Comparison of ENCODE assay signal across 18 cellular contexts in the genomic region with DNA sequence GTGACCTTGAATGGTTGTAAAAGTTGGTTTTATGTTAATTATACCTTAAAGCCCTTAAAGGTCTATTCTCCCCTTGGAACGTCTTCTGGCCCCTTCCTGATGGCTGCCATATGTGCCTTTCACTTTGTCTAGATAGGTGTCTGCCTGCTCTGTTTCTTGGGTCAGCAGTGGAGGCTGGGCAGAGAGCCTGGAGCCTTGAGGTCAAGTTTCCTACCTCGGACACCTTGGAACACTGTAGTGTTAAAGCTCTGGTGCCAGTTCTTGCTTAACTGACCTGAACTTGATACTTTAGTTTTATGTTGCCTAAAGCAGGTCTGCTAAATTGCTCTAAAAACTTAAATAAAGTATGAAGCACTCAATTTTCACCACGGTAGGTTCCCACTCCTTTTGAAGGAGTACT.
DNase-seq lines count a peak whose midpoint lies in the region; TF ChIP-seq lines count a peak whose summit lies in the region.
"Had no signal": no experiment of that assay in that cellular context is flagged by ENCODE, and none has a peak within 500 bp of the region (broad histone marks: within the 10 kb centered on the region; RNA-seq: fewer than 3 reads in every experiment).

No MANE protein-coding gene starts in this region.

- no peaks in the 10 kb centered on the region for H3K27me3 ChIP-seq in effector memory CD4-positive, alpha-beta T cell (replicated peaks; ENCODE audit: control insufficient read depth, insufficient read depth, low read length, poor library complexity, severe bottlenecking)
- H3K27me3 ChIP-seq: colonic mucosa, pancreas had no signal

- no peaks in the 10 kb centered on the region; the same call in 1 of the 2 replicates for H3K36me3 ChIP-seq in KOPT-K1 (ENCODE audit: insufficient read depth, low read length)
- peaks cover 12% of the 10 kb centered on the region for H3K36me3 ChIP-seq in effector memory CD4-positive, alpha-beta T cell (ENCODE audit: control insufficient read depth, insufficient read depth, low read length)
- H3K36me3 ChIP-seq: colonic mucosa, pancreas, WERI-Rb-1 had no signal

- H3K4me1 ChIP-seq in effector memory CD4-positive, alpha-beta T cell (ENCODE audit: control insufficient read depth, insufficient read depth, low read length, poor library complexity, severe bottlenecking) = peaks cover 39% of the 10 kb centered on the region
- H3K4me1 ChIP-seq: colonic mucosa, pancreas had no signal

- peaks cover 24% of the 10 kb centered on the region for H3K4me1 Mint-ChIP-seq in progenitor cell of endocrine pancreas (ENCODE audit: low read depth)

- peak overlapping the region; percentile 58 for H3K27ac ChIP-seq in KOPT-K1 (ENCODE audit: low read depth, low read length, poor library complexity, severe bottlenecking)
- peak overlapping the region; percentile 72 for H3K27ac ChIP-seq in effector memory CD4-positive, alpha-beta T cell (ENCODE audit: insufficient read depth, low read length, poor library complexity, severe bottlenecking)
- H3K27ac ChIP-seq: 22Rv1, colonic mucosa, pancreas, WERI-Rb-1 had no signal

- H3K27me3 Mint-ChIP-seq in progenitor cell of endocrine pancreas = no peaks in the 10 kb centered on the region

- no peaks in the 10 kb centered on the region for H3K9me3 Mint-ChIP-seq in progenitor cell of endocrine pancreas (ENCODE audit: low read depth)

- H3K9me3 ChIP-seq in KOPT-K1 (ENCODE audit: insufficient read depth, low read length, poor library complexity, severe bottlenecking) = no peaks in the 10 kb centered on the region
- H3K9me3 ChIP-seq in effector memory CD4-positive, alpha-beta T cell (ENCODE audit: control insufficient read depth, low read length) = no peaks in the 10 kb centered on the region
- H3K9me3 ChIP-seq: colonic mucosa, pancreas had no signal

- H3K36me3 Mint-ChIP-seq in progenitor cell of endocrine pancreas (ENCODE audit: insufficient read depth) = peaks cover 3% of the 10 kb centered on the region

- no peak overlapping the region for H3K4me3 Mint-ChIP-seq in progenitor cell of endocrine pancreas (ENCODE audit: low read depth)

- DNase-seq in DMS79 (lab: John Stamatoyannopoulos, UW) = peak; percentile 45
- no peak for DNase-seq in DMS79 treated with DMSO at 0.1 percent for 48 hours (lab: John Stamatoyannopoulos, UW)
- no peak for DNase-seq in effector memory CD4-positive, alpha-beta T cell
- DNase-seq in progenitor cell of endocrine pancreas (ENCODE audit: low spot score, unreplicated experiment) = no peak
- no peak for DNase-seq in OCI-M2 (lab: John Stamatoyannopoulos, UW; ENCODE audit: unreplicated experiment)
- no peak for DNase-seq in T-helper 9 cell
- no peak for DNase-seq in cortex of kidney (lab: John Stamatoyannopoulos, UW)
- DNase-seq: activated T-cell treated with anti-CD3 and anti-CD28 coated beads for 4 hours, anterior cingulate cortex, C1 segment of cervical spinal cord, colonic mucosa, HCEC 1CT, NCI-H1105 treated with DMSO at 0.1 percent for 48 hours, NCI-H446 treated with DMSO at 0.1 percent for 48 hours, pancreas, WERI-Rb-1 had no signal

- H3K4me3 ChIP-seq in effector memory CD4-positive, alpha-beta T cell (ENCODE audit: insufficient read depth, low read depth, low read length, poor library complexity, severe bottlenecking) = no peak overlapping the region
- H3K4me3 ChIP-seq: colonic mucosa, pancreas had no signal

- TF ChIP-seq CTCF in progenitor cell of endocrine pancreas (IDR thresholded peaks at IDR 0.05; ENCODE audit: unreplicated experiment) = no peak

- H3K27ac Mint-ChIP-seq in progenitor cell of endocrine pancreas = peak overlapping the region; percentile 90
